In the genomic region with DNA sequence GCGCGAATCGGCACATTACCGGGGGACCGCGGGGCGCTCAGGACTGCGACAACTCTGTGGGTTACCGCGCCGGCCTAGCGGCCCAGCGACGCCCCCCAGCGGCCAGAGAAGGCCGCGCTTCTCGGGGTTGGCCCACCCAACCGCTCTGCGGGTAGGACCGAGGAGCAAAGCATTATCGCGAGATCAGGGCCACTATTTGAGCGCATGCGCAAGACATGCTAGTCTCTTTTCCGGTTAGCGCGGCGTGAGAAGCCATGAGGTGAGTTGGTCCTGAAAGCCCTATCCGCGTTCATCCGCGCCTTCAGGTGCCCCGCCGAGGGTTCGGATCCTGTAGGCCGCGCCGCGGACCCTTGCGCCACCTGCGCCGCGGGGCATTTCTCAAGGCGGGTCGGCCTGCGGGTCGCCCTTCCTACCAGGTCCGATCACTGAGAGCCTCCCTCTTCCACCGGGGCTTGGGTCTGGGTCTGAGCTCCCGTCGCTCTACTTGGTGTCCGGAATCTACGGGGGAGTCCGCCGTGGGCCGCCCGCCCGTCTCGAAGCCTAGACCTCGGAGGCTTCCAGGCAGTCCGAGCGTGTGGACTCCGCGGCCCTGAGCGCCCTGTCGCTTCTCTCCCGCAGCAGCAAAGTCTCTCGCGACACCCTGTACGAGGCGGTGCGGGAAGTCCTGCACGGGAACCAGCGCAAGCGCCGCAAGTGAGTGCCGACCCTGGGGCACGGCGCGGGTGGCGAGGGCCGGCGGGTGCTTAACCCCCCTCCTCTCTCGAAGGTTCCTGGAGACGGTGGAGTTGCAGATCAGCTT, we compare ENCODE assay signal across 8 cellular contexts. TPM values are rescaled to one million over a fixed set of nuclear protein-coding genes. Genes with fewer than 3 reads are reported as not detected.
DNase-seq lines count a peak whose midpoint lies in the region; ATAC-seq and TF ChIP-seq lines count a peak whose summit lies in the region.

A gene (plus strand): TSS at position 221 of the 799 bp plus-strand sequence. CDS start 34 bp downstream, at position 255.

- no peaks in the 10 kb centered on the region for H3K27me3 Mint-ChIP-seq in activated T-helper 1 cell treated with anti-CD3 and anti-CD28 coated beads, Interleukin-12 subunit alpha, Interleukin-12 subunit beta, Interleukin-2, Interleukin-4 antibody, amounts not matched to agents 30 ng/mL and 10 ng/mL and 1 ng/mL, durations not matched to agents 14 hours and 24 hours and 36 hours (ENCODE audit: insufficient read depth)
- no peaks in the 10 kb centered on the region for H3K27me3 Mint-ChIP-seq in naive thymus-derived CD8-positive, alpha-beta T cell

- peaks cover 32% of the 10 kb centered on the region for H3K4me1 ChIP-seq in DND-41 (ENCODE audit: insufficient read depth, low read length)

- no peaks in the 10 kb centered on the region for H3K9me3 Mint-ChIP-seq in activated T-helper 1 cell treated with anti-CD3 and anti-CD28 coated beads, Interleukin-12 subunit alpha, Interleukin-12 subunit beta, Interleukin-2, Interleukin-4 antibody, amounts not matched to agents 30 ng/mL and 10 ng/mL and 1 ng/mL, durations not matched to agents 14 hours and 24 hours and 36 hours
- H3K9me3 Mint-ChIP-seq in naive thymus-derived CD8-positive, alpha-beta T cell: no peaks in the 10 kb centered on the region

- H3K27me3 ChIP-seq in DND-41 (ENCODE audit: insufficient read depth, low read length, poor library complexity): no peaks in the 10 kb centered on the region

- H3K9me3 ChIP-seq in DND-41 (ENCODE audit: insufficient read depth, low read length, severe bottlenecking): no peaks in the 10 kb centered on the region

- ATAC-seq in DND-41 (ENCODE audit: insufficient read depth, low read depth) (peak; percentile 90), GM21737 (IDR thresholded peaks at IDR 0.05; ENCODE audit: unreplicated experiment) (peak; percentile 85)
- peak; percentile 83 to 86 for ATAC-seq in naive thymus-derived CD8-positive, alpha-beta T cell

- POLR2A ChIA-PET in naive thymus-derived CD8-positive, alpha-beta T cell (lab: Charles Lee): interaction anchor here (0.6 to 4.8 kb wide), 29 partner anchors 9 to 674 kb away, joined by 3 to 48 read pairs (median 5); a partner anchor contains a TSS

- intact Hi-C loops in activated T-helper 1 cell treated with anti-CD3 and anti-CD28 coated beads, Interleukin-12 subunit alpha, Interleukin-12 subunit beta, Interleukin-2, Interleukin-4 antibody, amounts not matched to agents 30 ng/mL and 10 ng/mL and 1 ng/mL, durations not matched to agents 14 hours and 24 hours and 36 hours (cut with micrococcal nuclease): loop anchor here (1.0 to 2.0 kb wide), 7 partner anchors 16 to 209 kb away; a partner anchor contains a TSS

- peak within 1 kb of the TSS; percentile 97 for H3K4me3 Mint-ChIP-seq in activated T-helper 1 cell treated with anti-CD3 and anti-CD28 coated beads, Interleukin-12 subunit alpha, Interleukin-12 subunit beta, Interleukin-2, Interleukin-4 antibody, amounts not matched to agents 30 ng/mL and 10 ng/mL and 1 ng/mL, durations not matched to agents 14 hours and 24 hours and 36 hours
- H3K4me3 Mint-ChIP-seq in naive thymus-derived CD8-positive, alpha-beta T cell: peak within 1 kb of the TSS; percentile 91 to 99 (median 98)

- H4K20me1 ChIP-seq in DND-41 (ENCODE audit: insufficient read depth, low read length): peaks cover 46% of the 10 kb centered on the region

- H3K36me3 Mint-ChIP-seq in activated T-helper 1 cell treated with anti-CD3 and anti-CD28 coated beads, Interleukin-12 subunit alpha, Interleukin-12 subunit beta, Interleukin-2, Interleukin-4 antibody, amounts not matched to agents 30 ng/mL and 10 ng/mL and 1 ng/mL, durations not matched to agents 14 hours and 24 hours and 36 hours (ENCODE audit: low read depth): peaks cover 49% of the 10 kb centered on the region
- peaks cover 0 to 66% (median 22%) of the 10 kb centered on the region in 3 donors for H3K36me3 Mint-ChIP-seq in naive thymus-derived CD8-positive, alpha-beta T cell

- H3K4me1 Mint-ChIP-seq in activated T-helper 1 cell treated with anti-CD3 and anti-CD28 coated beads, Interleukin-12 subunit alpha, Interleukin-12 subunit beta, Interleukin-2, Interleukin-4 antibody, amounts not matched to agents 30 ng/mL and 10 ng/mL and 1 ng/mL, durations not matched to agents 14 hours and 24 hours and 36 hours (ENCODE audit: low read depth): peaks cover 36% of the 10 kb centered on the region
- peaks cover 18 to 43% (median 39%) of the 10 kb centered on the region in 4 donors for H3K4me1 Mint-ChIP-seq in naive thymus-derived CD8-positive, alpha-beta T cell

- peak; percentile 97 for DNase-seq in DND-41
- peak; percentile 93 to 95 for DNase-seq in Kasumi-1 (lab: John Stamatoyannopoulos, UW)
- DNase-seq in RKO (ENCODE audit: low spot score): peak; percentile 97
- peak; percentile 93 for DNase-seq in activated T-helper 1 cell treated with anti-CD3 and anti-CD28 coated beads, Interleukin-12 subunit alpha, Interleukin-12 subunit beta, Interleukin-2, Interleukin-4 antibody, amounts not matched to agents 30 ng/mL and 10 ng/mL and 1 ng/mL, durations not matched to agents 14 hours and 24 hours and 36 hours (ENCODE audit: low spot score)
- peak; percentile 95 for DNase-seq in fibroblast of gingiva (ENCODE audit: low read depth)
- peak; percentile 93 to 99 (median 96) for DNase-seq in naive thymus-derived CD8-positive, alpha-beta T cell
- DNase-seq in stimulated activated naive CD4-positive, alpha-beta T cell (lab: John Stamatoyannopoulos, UW): peak; percentile 89 to 95 (median 95)

- H3K4me3 ChIP-seq in DND-41 (ENCODE audit: low read depth in 1 of 2, low read length in 2 of 2): peak within 1 kb of the TSS; percentile 67 to 73; a peak in 3 of 4 replicates

- peak within 1 kb of the TSS; percentile 82 for H3K9ac ChIP-seq in DND-41 (ENCODE audit: low read depth, low read length)

- peak within 1 kb of the TSS; percentile 99 for H2AFZ ChIP-seq in DND-41 (ENCODE audit: low read depth, low read length)

- H3K36me3 ChIP-seq in DND-41 (ENCODE audit: insufficient read depth, low read length): peaks cover 56% of the 10 kb centered on the region

- H3K4me2 ChIP-seq in DND-41 (ENCODE audit: insufficient read depth, low read length): peak within 1 kb of the TSS; percentile 85

- TF ChIP-seq CTCF in DND-41 (IDR thresholded peaks at IDR 0.05; ENCODE audit: borderline replicate concordance, extremely low read depth, low read length, poor library complexity, severe bottlenecking): peak; percentile 97

- peak within 1 kb of the TSS; percentile 98 for H3K27ac Mint-ChIP-seq in activated T-helper 1 cell treated with anti-CD3 and anti-CD28 coated beads, Interleukin-12 subunit alpha, Interleukin-12 subunit beta, Interleukin-2, Interleukin-4 antibody, amounts not matched to agents 30 ng/mL and 10 ng/mL and 1 ng/mL, durations not matched to agents 14 hours and 24 hours and 36 hours
- H3K27ac Mint-ChIP-seq in naive thymus-derived CD8-positive, alpha-beta T cell: peak within 1 kb of the TSS; percentile 90 to 99 (median 99)

- H3K27ac ChIP-seq in DND-41 (ENCODE audit: low read length): peak within 1 kb of the TSS; percentile 87

- peaks cover 30% of the 10 kb centered on the region for H3K79me2 ChIP-seq in DND-41 (ENCODE audit: insufficient read depth, low read length)

RNA-seq across cellular contexts. Expression of the gene that starts here (rescaled TPM):
- 1,580 and 1,584 TPM in 2 replicates for total RNA-seq in activated T-helper 1 cell treated with anti-CD3 and anti-CD28 coated beads, Interleukin-12 subunit alpha, Interleukin-12 subunit beta, Interleukin-2, Interleukin-4 antibody, amounts not matched to agents 30 ng/mL and 10 ng/mL and 1 ng/mL, durations not matched to agents 14 hours and 24 hours and 36 hours
- 1,000 to 10,000 TPM; 2,013 to 2,044 TPM for total RNA-seq in naive thymus-derived CD8-positive, alpha-beta T cell
- 1,000 to 10,000 TPM; 1,376 to 1,445 (median 1,413) TPM for polyA plus RNA-seq in naive thymus-derived CD8-positive, alpha-beta T cell

Comparison
In these comparisons a context has a peak if more than half of its experiments do, and no peak if none do; other contexts are left out.
1. Peak in every context shown above with its lines: DNase-seq, ATAC-seq, H3K4me3 ChIP-seq and H3K27ac ChIP-seq.